In genomic region chr22:37982151-37982838, GRCh38 we compare ENCODE assay signal across 1 cellular context.
TF ChIP-seq lines count a peak whose summit lies in the region.

No MANE protein-coding gene starts in this region.

TF ChIP-seq in GM23338, 12 proteins besides CTCF, POLR2A, EP300 and RAD21:
- no peak for TF ChIP-seq ZNF331 (CRISPR knock-in tag; IDR thresholded peaks at IDR 0.05; ENCODE audit: low read depth)
- TF ChIP-seq JUNB (IDR thresholded peaks at IDR 0.05; ENCODE audit: unreplicated experiment) = no peak
- no peak for TF ChIP-seq REST (IDR thresholded peaks at IDR 0.05; ENCODE audit: unreplicated experiment)
- TF ChIP-seq ZNF114 (CRISPR knock-in tag; IDR thresholded peaks at IDR 0.05) = no peak
- TF ChIP-seq ETS1 (IDR thresholded peaks at IDR 0.05) = no peak
